Comparison of ENCODE assay signal across 22 cellular contexts in genomic region chr14:21206753-21207684, GRCh38. TPM values are rescaled to one million over a fixed set of nuclear protein-coding genes. Genes with fewer than 3 reads are reported as not detected.
DNase-seq lines count a peak whose midpoint lies in the region; ATAC-seq, FAIRE-seq and TF ChIP-seq lines count a peak whose summit lies in the region.
"Had no signal": no experiment of that assay in that cellular context is flagged by ENCODE, and none has a peak within 500 bp of the region (broad histone marks: within the 10 kb centered on the region; RNA-seq: fewer than 3 reads in every experiment).

No MANE protein-coding gene starts in this region.

- peaks cover 34% of the 10 kb centered on the region for H3K4me1 Mint-ChIP-seq in T-helper 17 cell
- H3K4me1 Mint-ChIP-seq in endodermal cell = peaks cover 88% of the 10 kb centered on the region
- H3K4me1 Mint-ChIP-seq in stimulated activated naive B cell treated with anti-CD40 and anti-IgM and Interleukin-4, amounts not matched to agents 10 μg/mL and 1 μg/mL and 100 μg/mL, for 72 hours = peaks cover 58 to 83% of the 10 kb centered on the region in 2 donors

- no peak for TF ChIP-seq RAD21 in HepG2 (CRISPR knock-in tag; IDR thresholded peaks at IDR 0.05)

- ATAC-seq in HepG2 (no peak), right lobe of liver (no peak), T-helper 17 cell (no peak), HG02571 (IDR thresholded peaks at IDR 0.05; ENCODE audit: unreplicated experiment) (no peak)
- peak; percentile 72 to 73 for ATAC-seq in stimulated activated naive B cell treated with anti-CD40 and anti-IgM and Interleukin-4, amounts not matched to agents 10 μg/mL and 1 μg/mL and 100 μg/mL, for 72 hours (replicated peaks)

- in situ Hi-C loops in HepG2 (cut with HindIII; ENCODE audit: extremely low pct_ligation_motif_present, low pct_unique_long_range_greater_than_20kb) = no loop called here

- H3K27me3 Mint-ChIP-seq in T-helper 17 cell = no peaks in the 10 kb centered on the region
- no peaks in the 10 kb centered on the region for H3K27me3 Mint-ChIP-seq in endodermal cell (ENCODE audit: insufficient read depth)
- no peaks in the 10 kb centered on the region for H3K27me3 Mint-ChIP-seq in stimulated activated naive B cell treated with anti-CD40 and anti-IgM and Interleukin-4, amounts not matched to agents 10 μg/mL and 1 μg/mL and 100 μg/mL, for 72 hours
- H3K27me3 Mint-ChIP-seq: type B pancreatic cell had no signal

- TF ChIP-seq POLR2A in HepG2 (IDR thresholded peaks at IDR 0.05; ENCODE audit: insufficient read depth in 1 of 2, low read depth in 2 of 2, low read length in 2 of 2) = peak in 1 of 2 experiments; percentile 35; a peak in 1 of 4 replicates
- TF ChIP-seq POLR2A in right lobe of liver (IDR thresholded peaks at IDR 0.05) = no peak

- no peak for FAIRE-seq in HepG2 (lab: Jason Lieb, UNC)

- H3K4me3 Mint-ChIP-seq in T-helper 17 cell (peak overlapping the region; percentile 56), endodermal cell (peak overlapping the region; percentile 7)
- peak overlapping the region; percentile 68 to 77 for H3K4me3 Mint-ChIP-seq in stimulated activated naive B cell treated with anti-CD40 and anti-IgM and Interleukin-4, amounts not matched to agents 10 μg/mL and 1 μg/mL and 100 μg/mL, for 72 hours
- H3K4me3 Mint-ChIP-seq: type B pancreatic cell had no signal

- no peak overlapping the region for H2AFZ ChIP-seq in HepG2 (ENCODE audit: low read length)
- H2AFZ ChIP-seq: GM23248 had no signal

- H3K27ac Mint-ChIP-seq in T-helper 17 cell (peak overlapping the region; percentile 66), endodermal cell (no peak overlapping the region)
- peak overlapping the region; percentile 97 for H3K27ac Mint-ChIP-seq in stimulated activated naive B cell treated with anti-CD40 and anti-IgM and Interleukin-4, amounts not matched to agents 10 μg/mL and 1 μg/mL and 100 μg/mL, for 72 hours
- H3K27ac Mint-ChIP-seq: type B pancreatic cell had no signal

- H3K9me3 ChIP-seq in HepG2 (ENCODE audit: low read length) (no peaks in the 10 kb centered on the region), right lobe of liver (no peaks in the 10 kb centered on the region), T-helper 17 cell (ENCODE audit: control insufficient read depth, low read length, poor library complexity, severe bottlenecking) (no peaks in the 10 kb centered on the region), endodermal cell (ENCODE audit: control insufficient read depth, low read length) (no peaks in the 10 kb centered on the region)
- H3K9me3 ChIP-seq: heart left ventricle, ovary, sigmoid colon, stomach had no signal

- no peak for DNase-seq in HepG2 (ENCODE audit: low spot score)
- DNase-seq in right lobe of liver = no peak
- DNase-seq in T-helper 17 cell = no peak
- no peak for DNase-seq in endodermal cell
- no peak for DNase-seq in stimulated activated naive B cell treated with anti-CD40 and anti-IgM and Interleukin-4, amounts not matched to agents 10 μg/mL and 1 μg/mL and 100 μg/mL, for 72 hours
- no peak for DNase-seq in activated CD4-positive, CD25-positive, alpha-beta regulatory T cell treated with anti-CD3 and anti-CD28 coated beads, Interleukin-2, amount 50 U/mL, for 72 hours
- no peak for DNase-seq in activated CD4-positive, CD25-positive, alpha-beta regulatory T cell (lab: John Stamatoyannopoulos, UW)
- DNase-seq: activated CD4-positive, alpha-beta T cell treated with anti-CD3 and anti-CD28 coated beads, Interleukin-2, amount 50 U/mL, for 48 hours; anterior cingulate cortex; cerebellar nuclear complex; GM23248; heart left ventricle; Kasumi-1; NCI-H1092 treated with DMSO at 0.1 percent for 48 hours; NCI-H524; ovary; sigmoid colon; stomach; SW 1271 had no signal

- H4K20me1 ChIP-seq in HepG2 (ENCODE audit: insufficient read depth, low read length) = peaks cover 36% of the 10 kb centered on the region

- CTCF ChIA-PET in HepG2 (lab: Yijun Ruan, JAX; ENCODE audit: low intra/inter-chr PET ratio, low total read pairs) = no interaction called here

- peaks cover 68% of the 10 kb centered on the region for H3K4me1 ChIP-seq in HepG2 (ENCODE audit: insufficient read depth, low read length)
- H3K4me1 ChIP-seq in right lobe of liver = no peaks in the 10 kb centered on the region
- peaks cover 41% of the 10 kb centered on the region for H3K4me1 ChIP-seq in endodermal cell (ENCODE audit: control insufficient read depth, insufficient read depth, low read length)

- peaks cover 15 to 44% of the 10 kb centered on the region in 2 experiments for H3K36me3 ChIP-seq in HepG2 (replicated peaks in 1 of 2; ENCODE audit: control insufficient read depth in 1 of 2, insufficient read depth in 2 of 2, low read length in 2 of 2)
- peaks cover 27 to 64% (median 39%) of the 10 kb centered on the region in 4 donors for H3K36me3 ChIP-seq in right lobe of liver
- peaks cover 88% of the 10 kb centered on the region for H3K36me3 ChIP-seq in endodermal cell (ENCODE audit: control insufficient read depth, insufficient read depth, low read length)
- H3K36me3 ChIP-seq: ovary had no signal

- no peak overlapping the region for H3K9ac ChIP-seq in HepG2 (ENCODE audit: insufficient read depth, low read depth, low read length)
- H3K9ac ChIP-seq in endodermal cell (ENCODE audit: extremely low read depth, low read length, poor library complexity, severe bottlenecking) = no peak overlapping the region
- H3K9ac ChIP-seq: GM23248 had no signal

- H3K9me3 Mint-ChIP-seq in endodermal cell = no peaks in the 10 kb centered on the region
- peaks cover 0 to 1% of the 10 kb centered on the region in 2 donors for H3K9me3 Mint-ChIP-seq in stimulated activated naive B cell treated with anti-CD40 and anti-IgM and Interleukin-4, amounts not matched to agents 10 μg/mL and 1 μg/mL and 100 μg/mL, for 72 hours
- H3K9me3 Mint-ChIP-seq: type B pancreatic cell had no signal

- no peaks in the 10 kb centered on the region for H3K27me3 ChIP-seq in HepG2 (ENCODE audit: control insufficient read depth in 1 of 2, insufficient read depth in 2 of 2, low read length in 2 of 2)
- H3K27me3 ChIP-seq in right lobe of liver = no peaks in the 10 kb centered on the region
- no peaks in the 10 kb centered on the region for H3K27me3 ChIP-seq in endodermal cell (ENCODE audit: control insufficient read depth, insufficient read depth, low read length, poor library complexity, severe bottlenecking)
- H3K27me3 ChIP-seq: heart left ventricle, ovary, sigmoid colon, stomach had no signal

- H3K36me3 Mint-ChIP-seq in T-helper 17 cell (ENCODE audit: low read depth) (peaks cover 21% of the 10 kb centered on the region), endodermal cell (ENCODE audit: low read depth) (peaks cover 61% of the 10 kb centered on the region)
- H3K36me3 Mint-ChIP-seq in stimulated activated naive B cell treated with anti-CD40 and anti-IgM and Interleukin-4, amounts not matched to agents 10 μg/mL and 1 μg/mL and 100 μg/mL, for 72 hours = peaks cover 71 to 89% of the 10 kb centered on the region in 2 donors

- no peak overlapping the region for H3K27ac ChIP-seq in HepG2 (ENCODE audit: extremely low read length, insufficient read depth, low read length)
- no peak overlapping the region for H3K27ac ChIP-seq in right lobe of liver
- no peak overlapping the region for H3K27ac ChIP-seq in endodermal cell (ENCODE audit: low read depth, low read length)
- H3K27ac ChIP-seq: GM23248, heart left ventricle, ovary, sigmoid colon, stomach had no signal

- H3K4me2 ChIP-seq in HepG2 (ENCODE audit: low read depth, low read length) = no peak overlapping the region

- TF ChIP-seq CTCF in HepG2 (CRISPR knock-in tag; IDR thresholded peaks at IDR 0.05) = no peak
- TF ChIP-seq CTCF in right lobe of liver (IDR thresholded peaks at IDR 0.05) = no peak
- TF ChIP-seq CTCF in endodermal cell (conservative IDR thresholded peaks at IDR 0.05) = no peak

- TSS peak; percentile 7 for BruUV-seq in HepG2 (replicated peaks; lab: Mats Ljungman, UMichigan)

- H3K4me3 ChIP-seq in HepG2 (replicated peaks in 1 of 3; ENCODE audit: insufficient read depth in 1 of 3, low read depth in 2 of 3, low read length in 3 of 3) (no peak overlapping the region), right lobe of liver (no peak overlapping the region), endodermal cell (ENCODE audit: low read length) (peak overlapping the region; percentile 16)
- H3K4me3 ChIP-seq: GM23248, heart left ventricle, ovary, sigmoid colon, stomach had no signal

- POLR2A ChIA-PET in HepG2 (lab: Yijun Ruan, JAX) = no interaction called here

- TF ChIP-seq EP300 in HepG2 (IDR thresholded peaks at IDR 0.05; ENCODE audit: low read depth in 2 of 2, low read length in 2 of 2) (no peak), HepG2 (CRISPR knock-in tag; IDR thresholded peaks at IDR 0.05; ENCODE audit: borderline replicate concordance) (no peak)

- intact Hi-C loops in HepG2 (cut with micrococcal nuclease; ENCODE audit: unreplicated experiment) (no loop called here), right lobe of liver (cut with DNase I) (loop anchor here in 1 of 2 donors (10.0 kb wide), 1 partner anchor 48 kb away; no protein-coding TSS in a partner anchor)

- no peaks in the 10 kb centered on the region for H3K79me2 ChIP-seq in HepG2 (ENCODE audit: insufficient read depth, low read length)

- 96% methylated on average over 4 of the region's 4 CpGs for WGBS in HepG2 (ENCODE audit: low lambda C conversion rate)
- 86% methylated on average over 4 of the region's 4 CpGs for WGBS in right lobe of liver (ENCODE audit: insufficient coverage, low coverage, low lambda C conversion rate, missing lambda C conversion rate)
- 83 to 91% methylated on average over 3 to 4 of the region's 4 CpGs for WGBS in endodermal cell (ENCODE audit: insufficient coverage in 1 of 2, insufficient read length in 1 of 2), 2 experiments

RNA-seq across cellular contexts. Expression of gene OR5AU1, which starts 51.2 kb away (rescaled TPM):
- total RNA-seq in HepG2 (2016; rRNA removed; fragmentation: Illumina TruSeq; extraction: Trizol) (not detected in 2 replicates), right lobe of liver (not detected), T-helper 17 cell (not detected), endodermal cell (not detected)
- total RNA-seq in HepG2 (2016; cell fraction: cytosol; rRNA removed; fragmentation: Illumina TruSeq; extraction: Trizol; ENCODE audit: low read depth) = not detected in 2 replicates
- not detected in 2 replicates for total RNA-seq in HepG2 (2016; cell fraction: insoluble cytoplasmic fraction; rRNA removed; fragmentation: Illumina TruSeq; extraction: Trizol)
- total RNA-seq in HepG2 (2016; cell fraction: membrane; rRNA removed; fragmentation: Illumina TruSeq; extraction: Trizol) = not detected in 2 replicates
- total RNA-seq in HepG2 (2016; cell fraction: nucleus; rRNA removed; fragmentation: Illumina TruSeq; extraction: Trizol) = not detected in 2 replicates
- polyA plus RNA-seq in HepG2 (2011; rRNA removed) = not detected in 2 replicates
- polyA plus RNA-seq in HepG2 (2011; cell fraction: cytosol; rRNA removed) = not detected in 2 replicates
- not detected in 2 replicates for polyA plus RNA-seq in HepG2 (2011; cell fraction: nucleus; rRNA removed)
- not detected in 2 replicates for polyA plus RNA-seq in HepG2 (2012)
- polyA plus RNA-seq in HepG2 (2016; cell fraction: cytosol; fragmentation: Illumina TruSeq; extraction: Trizol; ENCODE audit: low read depth) = not detected in 2 replicates
- not detected in 2 replicates for polyA plus RNA-seq in HepG2 (2016; cell fraction: insoluble cytoplasmic fraction; fragmentation: Illumina TruSeq; extraction: Trizol; ENCODE audit: low read depth)
- polyA plus RNA-seq in HepG2 (2016; cell fraction: membrane; fragmentation: Illumina TruSeq; extraction: Trizol; ENCODE audit: low read depth) = not detected in 2 replicates
- polyA plus RNA-seq in HepG2 (2016; cell fraction: nucleus; fragmentation: Illumina TruSeq; extraction: Trizol; ENCODE audit: insufficient read depth, low read depth) = not detected in 2 replicates
- not detected in 2 replicates for polyA minus RNA-seq in HepG2 (2011; rRNA and poly(A)+ RNA removed; ENCODE audit: low replicate concordance)
- not detected in 2 replicates for polyA minus RNA-seq in HepG2 (2011; cell fraction: cytosol; rRNA and poly(A)+ RNA removed)
- polyA minus RNA-seq in HepG2 (2011; cell fraction: nucleus; rRNA and poly(A)+ RNA removed) = not detected in 2 replicates
- not detected for polyA plus RNA-seq in endodermal cell (2013, experiment 1 of 2)
- not detected for polyA plus RNA-seq in endodermal cell (2013, experiment 2 of 2)
- total RNA-seq: GM23248, heart left ventricle, HT-29, ovary, sigmoid colon had no signal
- polyA plus RNA-seq: GM23248, heart left ventricle, ovary, sigmoid colon, stomach had no signal

Comparison
In these comparisons a context has a peak if more than half of its experiments do, and no peak if none do; other contexts are left out.
1. ATAC-seq: peak in stimulated activated naive B cell treated with anti-CD40 and anti-IgM and Interleukin-4, amounts not matched to agents 10 μg/mL and 1 μg/mL and 100 μg/mL, for 72 hours (2 of 2); none in HepG2 (single experiment), right lobe of liver (0 of 4), T-helper 17 cell (single experiment) and HG02571 (single experiment).
2. H3K4me3 Mint-ChIP-seq: peak in every context shown above with its lines; median percentile 72 in stimulated activated naive B cell treated with anti-CD40 and anti-IgM and Interleukin-4, amounts not matched to agents 10 μg/mL and 1 μg/mL and 100 μg/mL, for 72 hours; 56 in T-helper 17 cell; 7 in endodermal cell.